8 cellular contexts compared by ENCODE assay signal in genomic region chr19:6481541-6482342, GRCh38. TPM values are rescaled to one million over a fixed set of nuclear protein-coding genes. Genes with fewer than 3 reads are reported as not detected.
DNase-seq lines count a peak whose midpoint lies in the region; ATAC-seq and TF ChIP-seq lines count a peak whose summit lies in the region.

TSS of gene DENND1C (minus strand) at chr19:6481787. CDS start at chr19:6481695, 92 bp downstream.

- peaks cover 15% of the 10 kb centered on the region for H3K4me1 Mint-ChIP-seq in WTC11
- peaks cover 39% of the 10 kb centered on the region for H3K4me1 Mint-ChIP-seq in central memory CD8-positive, alpha-beta T cell

- no peak within 1 kb of the TSS for H3K4me3 Mint-ChIP-seq in WTC11
- peak within 1 kb of the TSS; percentile 80 for H3K4me3 Mint-ChIP-seq in central memory CD8-positive, alpha-beta T cell

- H3K27ac Mint-ChIP-seq in WTC11, result no peak within 1 kb of the TSS
- H3K27ac Mint-ChIP-seq in central memory CD8-positive, alpha-beta T cell (ENCODE audit: low read depth), result peak within 1 kb of the TSS; percentile 86

- DNase-seq in WTC11 (ENCODE audit: low spot score) (peak; percentile 61), mucosa of gallbladder (ENCODE audit: low spot score) (peak; percentile 34), substantia nigra (lab: John Stamatoyannopoulos, UW) (peak in 41 of 49 donors; percentile 6 to 71 (median 40)), omental fat pad (ENCODE audit: low spot score) (no peak), COR-L47 (lab: John Stamatoyannopoulos, UW) (no peak)
- peak; percentile 43 to 61 for DNase-seq in central memory CD8-positive, alpha-beta T cell (ENCODE audit: low spot score in 2 of 2)

- POLR2A ChIA-PET in WTC11 (lab: Charles Lee), result no interaction called here

- CTCF ChIA-PET in WTC11 (lab: Charles Lee), result interaction anchor here (0.5 to 1.7 kb wide), 12 partner anchors 9 to 463 kb away, joined by 3 to 7 read pairs (median 3); partner anchors contain the start of genes KHSRP and TUBB4A

- peaks cover 2% of the 10 kb centered on the region; the same call in 1 of the 2 replicates for H3K27me3 Mint-ChIP-seq in WTC11 (ENCODE audit: low read depth)
- H3K27me3 Mint-ChIP-seq in central memory CD8-positive, alpha-beta T cell, result no peaks in the 10 kb centered on the region

- peak within 1 kb of the TSS; percentile 59 for H3K27ac ChIP-seq in substantia nigra (ENCODE audit: low read depth, low read length, poor library complexity, severe bottlenecking)

- H3K9me3 Mint-ChIP-seq in WTC11, result no peaks in the 10 kb centered on the region
- H3K9me3 Mint-ChIP-seq in central memory CD8-positive, alpha-beta T cell, result no peaks in the 10 kb centered on the region

- TF ChIP-seq CTCF in WTC11 (IDR thresholded peaks at IDR 0.05) (peak; percentile 59; the same call in 1 of the 2 replicates), omental fat pad (IDR thresholded peaks at IDR 0.05) (no peak)

- ATAC-seq in GM18520 (IDR thresholded peaks at IDR 0.05; ENCODE audit: unreplicated experiment) (peak; percentile 45), HG03460 (IDR thresholded peaks at IDR 0.05; ENCODE audit: unreplicated experiment) (peak; percentile 66), WTC11 (peak; percentile 57), omental fat pad (ENCODE audit: low FRiP score) (no peak)
- ATAC-seq in central memory CD8-positive, alpha-beta T cell (replicated peaks; ENCODE audit: extremely low read depth, poor library complexity, severe bottlenecking), result peak; percentile 86

- H3K36me3 Mint-ChIP-seq in WTC11, result no peaks in the 10 kb centered on the region
- peaks cover 23% of the 10 kb centered on the region for H3K36me3 Mint-ChIP-seq in central memory CD8-positive, alpha-beta T cell (ENCODE audit: insufficient read depth)

TF ChIP-seq in WTC11, 78 proteins besides CTCF, POLR2A, EP300 and RAD21:
- peak; percentile 77 for TF ChIP-seq ZNF423 (CRISPR knock-in tag; IDR thresholded peaks at IDR 0.05)
- 0 out of 2 replicates have a peak, but pooled peaks have one; percentile 29 for TF ChIP-seq FOXP1 (CRISPR knock-in tag; IDR thresholded peaks at IDR 0.05; ENCODE audit: borderline replicate concordance)
- TF ChIP-seq NFATC4 (CRISPR knock-in tag; IDR thresholded peaks at IDR 0.05), result no peak

RNA-seq across cellular contexts. Expression of gene DENND1C, which starts in this region (rescaled TPM):
- total RNA-seq in WTC11 (2021) (4.3 to 6.3 TPM (median 6.1 TPM) in 3 replicates), mucosa of gallbladder (8.0 TPM), omental fat pad (1 to 10 TPM; 1.0 to 7.6 (median 4.6) TPM)

Comparison
In these comparisons a context has a peak if more than half of its experiments do, and no peak if none do; other contexts are left out.
1. DNase-seq: peak in WTC11 (single experiment), central memory CD8-positive, alpha-beta T cell (2 of 2), mucosa of gallbladder (single experiment) and substantia nigra (41 of 49); none in omental fat pad (single experiment) and COR-L47 (single experiment).